14 cellular contexts compared by ENCODE assay signal in the genomic region with DNA sequence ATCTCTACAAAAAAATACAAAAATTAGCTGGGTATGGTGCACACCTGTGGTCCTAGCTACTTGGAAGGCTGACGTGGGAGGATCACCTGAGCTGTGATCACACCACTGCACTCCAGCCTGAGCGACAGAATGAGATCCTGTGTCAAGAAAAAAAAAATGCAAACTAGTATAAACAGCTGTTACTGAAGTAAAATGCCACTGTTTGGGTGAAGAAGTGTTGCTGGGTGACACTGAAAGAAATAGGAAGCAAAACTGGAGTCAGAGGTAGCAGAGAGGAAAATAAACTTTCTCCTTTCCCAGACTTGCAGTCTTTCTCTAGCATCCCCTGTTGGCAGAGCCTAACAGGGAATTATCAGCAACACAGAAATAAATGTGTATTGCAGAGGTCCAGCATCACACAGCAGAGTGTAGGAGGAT.
DNase-seq lines count a peak whose midpoint lies in the region; ATAC-seq, FAIRE-seq and TF ChIP-seq lines count a peak whose summit lies in the region.
"Had no signal": no experiment of that assay in that cellular context is flagged by ENCODE, and none has a peak within 500 bp of the region (broad histone marks: within the 10 kb centered on the region; RNA-seq: fewer than 3 reads in every experiment).

No MANE protein-coding gene starts in this region.

- peak overlapping the region; percentile 11 for H3K27ac Mint-ChIP-seq in activated T-helper 17 cell treated with anti-CD3 and anti-CD28 coated beads, Interleukin-2, amount 50 U/mL, for 72 hours
- no peak overlapping the region for H3K27ac Mint-ChIP-seq in progenitor cell of endocrine pancreas

- 95% methylated on average over 2 of the region's 2 CpGs for WGBS in mesenchymal stem cell

- H3K18ac ChIP-seq in mesenchymal stem cell (ENCODE audit: low read depth in 1 of 2, low read length in 2 of 2): peak overlapping the region in 1 of 2 experiments; percentile 8

- H2AFZ ChIP-seq in mesenchymal stem cell (ENCODE audit: low read depth, low read length): no peak overlapping the region

- H3K4me1 Mint-ChIP-seq in activated T-helper 17 cell treated with anti-CD3 and anti-CD28 coated beads, Interleukin-2, amount 50 U/mL, for 72 hours: peaks cover 31% of the 10 kb centered on the region
- H3K4me1 Mint-ChIP-seq in progenitor cell of endocrine pancreas (ENCODE audit: low read depth): peaks cover 7% of the 10 kb centered on the region

- CTCF ChIA-PET in HEK293T (lab: Yijun Ruan, JAX): no interaction called here

- no peaks in the 10 kb centered on the region for H3K79me1 ChIP-seq in mesenchymal stem cell (replicated peaks; ENCODE audit: low read length, poor library complexity, severe bottlenecking)

- DNase-seq in GM18507 (ENCODE audit: extremely low spot score, insufficient read length, low read depth) (no peak), mesenchymal stem cell (peak; percentile 18), progenitor cell of endocrine pancreas (ENCODE audit: low spot score, unreplicated experiment) (no peak), HEK293T (ENCODE audit: extremely low spot score) (no peak)
- DNase-seq: activated T-cell treated with anti-CD3 and anti-CD28 coated beads, Interleukin-2, amount 50 U/mL, for 4 hours; body of pancreas; RPMI8226; stimulated activated naive CD8-positive, alpha-beta T cell treated with anti-CD3 and anti-CD28 coated beads, Interleukin-15, amount 100 ng/mL, for 72 hours had no signal

- H3K14ac ChIP-seq in mesenchymal stem cell (ENCODE audit: low read length in 2 of 2): no peak overlapping the region

- no peaks in the 10 kb centered on the region for H3K4me1 ChIP-seq in mesenchymal stem cell (ENCODE audit: control insufficient read depth, insufficient read depth, low read depth, low read length)
- H3K4me1 ChIP-seq: body of pancreas had no signal

- H2BK5ac ChIP-seq in mesenchymal stem cell (ENCODE audit: low read depth, low read length, poor library complexity, severe bottlenecking): no peak overlapping the region

- peak; percentile 85 for FAIRE-seq in GM18507 (lab: Jason Lieb, UNC)
- FAIRE-seq: islet of Langerhans, TTC549 had no signal

- POLR2A ChIA-PET in HEK293T (lab: Yijun Ruan, JAX): no interaction called here

- H3K4me3 Mint-ChIP-seq in activated T-helper 17 cell treated with anti-CD3 and anti-CD28 coated beads, Interleukin-2, amount 50 U/mL, for 72 hours: peak overlapping the region; percentile 21
- H3K4me3 Mint-ChIP-seq in progenitor cell of endocrine pancreas (ENCODE audit: low read depth): no peak overlapping the region
- H3K4me3 Mint-ChIP-seq: activated T-cell treated with anti-CD3 and anti-CD28 coated beads, Interleukin-2, amount 50 U/mL, for 4 hours; stimulated activated naive CD8-positive, alpha-beta T cell treated with anti-CD3 and anti-CD28 coated beads, Interleukin-15, amount 100 ng/mL, for 72 hours had no signal

- no peaks in the 10 kb centered on the region for H3K36me3 ChIP-seq in mesenchymal stem cell (ENCODE audit: control insufficient read depth in 1 of 2, insufficient read depth in 2 of 2, low read depth in 1 of 2, low read length in 2 of 2)

- H3K23ac ChIP-seq in mesenchymal stem cell (ENCODE audit: low read length in 2 of 2): no peak overlapping the region

- H2BK15ac ChIP-seq in mesenchymal stem cell (ENCODE audit: low read depth, poor library complexity, severe bottlenecking): no peak overlapping the region

- H3K27ac ChIP-seq in mesenchymal stem cell (ENCODE audit: low read length, poor library complexity, severe bottlenecking): no peak overlapping the region
- H3K27ac ChIP-seq: body of pancreas had no signal

- H3K36me3 Mint-ChIP-seq in activated T-helper 17 cell treated with anti-CD3 and anti-CD28 coated beads, Interleukin-2, amount 50 U/mL, for 72 hours (ENCODE audit: low read depth): no peaks in the 10 kb centered on the region
- no peaks in the 10 kb centered on the region for H3K36me3 Mint-ChIP-seq in progenitor cell of endocrine pancreas (ENCODE audit: insufficient read depth)

- no peak for TF ChIP-seq CTCF in progenitor cell of endocrine pancreas (IDR thresholded peaks at IDR 0.05; ENCODE audit: unreplicated experiment)

- H3K9me3 ChIP-seq in mesenchymal stem cell (ENCODE audit: control insufficient read depth, low read length): no peaks in the 10 kb centered on the region
- H3K9me3 ChIP-seq: body of pancreas had no signal

- H3K9ac ChIP-seq in mesenchymal stem cell (ENCODE audit: low read length): no peak overlapping the region

- ATAC-seq in HG02938 (IDR thresholded peaks at IDR 0.05; ENCODE audit: unreplicated experiment): peak; percentile 30
- ATAC-seq in activated T-helper 17 cell treated with anti-CD3 and anti-CD28 coated beads, Interleukin-2, amount 50 U/mL, for 72 hours (replicated peaks): no peak
- ATAC-seq in GM18870 (IDR thresholded peaks at IDR 0.05; ENCODE audit: unreplicated experiment): no peak
- ATAC-seq in GM19395 (IDR thresholded peaks at IDR 0.05; ENCODE audit: unreplicated experiment): no peak
- ATAC-seq: activated T-cell treated with anti-CD3 and anti-CD28 coated beads, Interleukin-2, amount 50 U/mL, for 4 hours; body of pancreas; stimulated activated naive CD8-positive, alpha-beta T cell treated with anti-CD3 and anti-CD28 coated beads, Interleukin-15, amount 100 ng/mL, for 72 hours had no signal

- no peak overlapping the region for H2BK120ac ChIP-seq in mesenchymal stem cell (ENCODE audit: low read depth, low read length)

- H3K4me2 ChIP-seq in mesenchymal stem cell (ENCODE audit: low read length, poor library complexity, severe bottlenecking): no peak overlapping the region

- peaks cover 0 to 7% of the 10 kb centered on the region in 2 experiments for H3K27me3 ChIP-seq in mesenchymal stem cell (ENCODE audit: control insufficient read depth in 1 of 2, insufficient read depth in 1 of 2, low read length in 2 of 2)
- H3K27me3 ChIP-seq: body of pancreas had no signal

- no peaks in the 10 kb centered on the region for H3K9me3 Mint-ChIP-seq in activated T-helper 17 cell treated with anti-CD3 and anti-CD28 coated beads, Interleukin-2, amount 50 U/mL, for 72 hours
- no peaks in the 10 kb centered on the region for H3K9me3 Mint-ChIP-seq in progenitor cell of endocrine pancreas (ENCODE audit: low read depth)
- H3K9me3 Mint-ChIP-seq: activated T-cell treated with anti-CD3 and anti-CD28 coated beads, Interleukin-2, amount 50 U/mL, for 4 hours; stimulated activated naive CD8-positive, alpha-beta T cell treated with anti-CD3 and anti-CD28 coated beads, Interleukin-15, amount 100 ng/mL, for 72 hours had no signal

- H3K4ac ChIP-seq in mesenchymal stem cell (ENCODE audit: low read depth in 1 of 2, low read length in 2 of 2): peak overlapping the region in 1 of 2 experiments; percentile 35

- peaks cover 22% of the 10 kb centered on the region for H3K27me3 Mint-ChIP-seq in activated T-helper 17 cell treated with anti-CD3 and anti-CD28 coated beads, Interleukin-2, amount 50 U/mL, for 72 hours
- H3K27me3 Mint-ChIP-seq in progenitor cell of endocrine pancreas: peaks cover 11% of the 10 kb centered on the region

- H3K4me3 ChIP-seq in mesenchymal stem cell (ENCODE audit: insufficient read depth in 1 of 2, low read depth in 1 of 2, low read length in 2 of 2): no peak overlapping the region
- H3K4me3 ChIP-seq: body of pancreas had no signal

- H2BK12ac ChIP-seq in mesenchymal stem cell (ENCODE audit: low read length in 2 of 2): no peak overlapping the region

- H4K91ac ChIP-seq in mesenchymal stem cell (ENCODE audit: low read length): no peak overlapping the region

- no peak overlapping the region for H4K8ac ChIP-seq in mesenchymal stem cell (ENCODE audit: low read length)

- no peak overlapping the region for H2AK5ac ChIP-seq in mesenchymal stem cell (ENCODE audit: low read length, severe bottlenecking)

TF ChIP-seq in HEK293T, 16 proteins besides CTCF, POLR2A, EP300 and RAD21:
- TF ChIP-seq LEF1 (IDR thresholded peaks at IDR 0.05; ENCODE audit: borderline replicate concordance): no peak
- no peak for TF ChIP-seq BHLHE40 (IDR thresholded peaks at IDR 0.05; ENCODE audit: borderline replicate concordance)
- TF ChIP-seq FOXK2 (IDR thresholded peaks at IDR 0.05): no peak
- TF ChIP-seq FOXM1 (IDR thresholded peaks at IDR 0.05; ENCODE audit: borderline replicate concordance): no peak
- no peak for TF ChIP-seq SUZ12 (IDR thresholded peaks at IDR 0.05)
- no peak for TF ChIP-seq FOXA1 (IDR thresholded peaks at IDR 0.05)
